8 cellular contexts compared by ENCODE assay signal in genomic region chr17:44688675-44689491, GRCh38. TPM values are rescaled to one million over a fixed set of nuclear protein-coding genes. Genes with fewer than 3 reads are reported as not detected.
A peak's percentile ranks its signal among the peaks of the same experiment; 100 is the strongest.
DNase-seq lines count a peak whose midpoint lies in the region; ATAC-seq and TF ChIP-seq lines count a peak whose summit lies in the region.

No MANE protein-coding gene starts in this region.

- peak overlapping the region; percentile 100 for H2AFZ ChIP-seq in neural cell (ENCODE audit: low read depth, low read length)

- no peaks in the 10 kb centered on the region for H4K20me1 ChIP-seq in neural cell (ENCODE audit: insufficient read depth)

- H3K9me3 ChIP-seq in SJCRH30 (replicated peaks) = no peaks in the 10 kb centered on the region
- H3K9me3 ChIP-seq in neural cell (ENCODE audit: low read length) = no peaks in the 10 kb centered on the region

- DNase-seq in AG08395 (ENCODE audit: low spot score) = peak; percentile 13
- no peak for DNase-seq in SJCRH30
- peak; percentile 18 for DNase-seq in epidermal melanocyte (ENCODE audit: insufficient read length, low spot score)
- DNase-seq in HT-29 (ENCODE audit: low spot score) = no peak
- DNase-seq in D341Med (ENCODE audit: low spot score) = no peak

- peak overlapping the region; percentile 67 for H3K27ac ChIP-seq in SJCRH30
- peak overlapping the region; percentile 75 for H3K27ac ChIP-seq in neural cell (ENCODE audit: low read length)

- peak; percentile 21 for ATAC-seq in GM19023 (IDR thresholded peaks at IDR 0.05; ENCODE audit: unreplicated experiment)
- no peak for ATAC-seq in GM21367 (IDR thresholded peaks at IDR 0.05; ENCODE audit: unreplicated experiment)

- TF ChIP-seq EP300 in neural cell (conservative IDR thresholded peaks at IDR 0.05; ENCODE audit: poor library complexity, severe bottlenecking) = no peak

- no peak for TF ChIP-seq RAD21 in neural cell (conservative IDR thresholded peaks at IDR 0.05)

- no peaks in the 10 kb centered on the region for H3F3A ChIP-seq in neural cell (ENCODE audit: insufficient read depth, low read length, poor library complexity, severe bottlenecking)

- H3K9me2 ChIP-seq in neural cell (ENCODE audit: insufficient read depth, low read length) = no peaks in the 10 kb centered on the region

- peak overlapping the region; percentile 88 for H3K9ac ChIP-seq in neural cell (ENCODE audit: low read length)

- peaks cover 6% of the 10 kb centered on the region for H3K4me1 ChIP-seq in SJCRH30

- H3K4me3 ChIP-seq in SJCRH30 (peak overlapping the region; percentile 90), neural cell (ENCODE audit: low read length) (peak overlapping the region; percentile 97)

- peaks cover 2% of the 10 kb centered on the region for H3K36me3 ChIP-seq in SJCRH30
- H3K36me3 ChIP-seq in neural cell (ENCODE audit: insufficient read depth, low read length) = no peaks in the 10 kb centered on the region

- H3K79me2 ChIP-seq in neural cell (replicated peaks; ENCODE audit: insufficient read depth, low read length) = peaks cover 24% of the 10 kb centered on the region

- H3K4me2 ChIP-seq in neural cell (ENCODE audit: low read length) = peak overlapping the region; percentile 95

- H3K27me3 ChIP-seq in SJCRH30 = no peaks in the 10 kb centered on the region
- H3K27me3 ChIP-seq in neural cell (ENCODE audit: insufficient read depth, low read depth, low read length) = no peaks in the 10 kb centered on the region

- TF ChIP-seq CTCF in neural cell (IDR thresholded peaks at IDR 0.05; ENCODE audit: poor library complexity, severe bottlenecking) = no peak

TF ChIP-seq in neural cell, 6 proteins besides CTCF, POLR2A, EP300 and RAD21:
- TF ChIP-seq EZH2 (IDR thresholded peaks at IDR 0.05; ENCODE audit: borderline replicate concordance, insufficient read depth, low read length, poor library complexity, severe bottlenecking) (no peak), SMC3 (conservative IDR thresholded peaks at IDR 0.05; ENCODE audit: poor library complexity) (no peak), POLR2AphosphoS5 (IDR thresholded peaks at IDR 0.05) (no peak), TAF1 (IDR thresholded peaks at IDR 0.05; ENCODE audit: low read depth) (no peak), MXI1 (conservative IDR thresholded peaks at IDR 0.05; ENCODE audit: poor library complexity, severe bottlenecking) (no peak)
- TF ChIP-seq, protein P1, sequence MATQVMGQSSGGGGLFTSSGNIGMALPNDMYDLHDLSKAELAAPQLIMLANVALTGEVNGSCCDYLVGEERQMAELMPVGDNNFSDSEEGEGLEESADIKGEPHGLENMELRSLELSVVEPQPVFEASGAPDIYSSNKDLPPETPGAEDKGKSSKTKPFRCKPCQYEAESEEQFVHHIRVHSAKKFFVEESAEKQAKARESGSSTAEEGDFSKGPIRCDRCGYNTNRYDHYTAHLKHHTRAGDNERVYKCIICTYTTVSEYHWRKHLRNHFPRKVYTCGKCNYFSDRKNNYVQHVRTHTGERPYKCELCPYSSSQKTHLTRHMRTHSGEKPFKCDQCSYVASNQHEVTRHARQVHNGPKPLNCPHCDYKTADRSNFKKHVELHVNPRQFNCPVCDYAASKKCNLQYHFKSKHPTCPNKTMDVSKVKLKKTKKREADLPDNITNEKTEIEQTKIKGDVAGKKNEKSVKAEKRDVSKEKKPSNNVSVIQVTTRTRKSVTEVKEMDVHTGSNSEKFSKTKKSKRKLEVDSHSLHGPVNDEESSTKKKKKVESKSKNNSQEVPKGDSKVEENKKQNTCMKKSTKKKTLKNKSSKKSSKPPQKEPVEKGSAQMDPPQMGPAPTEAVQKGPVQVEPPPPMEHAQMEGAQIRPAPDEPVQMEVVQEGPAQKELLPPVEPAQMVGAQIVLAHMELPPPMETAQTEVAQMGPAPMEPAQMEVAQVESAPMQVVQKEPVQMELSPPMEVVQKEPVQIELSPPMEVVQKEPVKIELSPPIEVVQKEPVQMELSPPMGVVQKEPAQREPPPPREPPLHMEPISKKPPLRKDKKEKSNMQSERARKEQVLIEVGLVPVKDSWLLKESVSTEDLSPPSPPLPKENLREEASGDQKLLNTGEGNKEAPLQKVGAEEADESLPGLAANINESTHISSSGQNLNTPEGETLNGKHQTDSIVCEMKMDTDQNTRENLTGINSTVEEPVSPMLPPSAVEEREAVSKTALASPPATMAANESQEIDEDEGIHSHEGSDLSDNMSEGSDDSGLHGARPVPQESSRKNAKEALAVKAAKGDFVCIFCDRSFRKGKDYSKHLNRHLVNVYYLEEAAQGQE (IDR thresholded peaks at IDR 0.05; ENCODE audit: borderline replicate concordance) = no peak

RNA-seq across cellular contexts. Expression of gene CCDC43, which starts 0.7 kb away (rescaled TPM):
- total RNA-seq in SJCRH30 (2014; rRNA removed; shearing (Covaris generic)) = 41.4 and 42.2 TPM in 2 replicates
- 33.4 and 53.3 TPM in 2 replicates for polyA plus RNA-seq in neural cell
- polyA minus RNA-seq in neural cell = 35.5 and 39.0 TPM in 2 replicates
- total RNA-seq in HT-29 (2014; rRNA removed; shearing (Covaris generic)) = 13.9 and 16.4 TPM in 2 replicates

RNA-seq across cellular contexts. Expression of gene DBF4B, which starts 19.6 kb away (rescaled TPM):
- total RNA-seq in SJCRH30 (2014; rRNA removed; shearing (Covaris generic)) = 16.5 and 19.4 TPM in 2 replicates
- polyA plus RNA-seq in neural cell = 10.7 and 15.2 TPM in 2 replicates
- polyA minus RNA-seq in neural cell = 8.0 and 9.0 TPM in 2 replicates
- 11.4 and 11.8 TPM in 2 replicates for total RNA-seq in HT-29 (2014; rRNA removed; shearing (Covaris generic))

RNA-seq across cellular contexts. Expression of gene MEIOC, which starts 32.6 kb away (rescaled TPM):
- 0.04 TPM in 1 of 2 replicates, not detected in the other for total RNA-seq in SJCRH30 (2014; rRNA removed; shearing (Covaris generic))
- polyA plus RNA-seq in neural cell = not detected in 2 replicates
- 0.24 and 0.69 TPM in 2 replicates for polyA minus RNA-seq in neural cell
- total RNA-seq in HT-29 (2014; rRNA removed; shearing (Covaris generic)) = not detected in 2 replicates

Comparison
In these comparisons a context has a peak if more than half of its experiments do, and no peak if none do; other contexts are left out.
1. DNase-seq: peak in AG08395 (single experiment) and epidermal melanocyte (single experiment); none in SJCRH30 (0 of 2), HT-29 (single experiment) and D341Med (single experiment).